Comparison of ENCODE assay signal across 19 cellular contexts in the genomic region with DNA sequence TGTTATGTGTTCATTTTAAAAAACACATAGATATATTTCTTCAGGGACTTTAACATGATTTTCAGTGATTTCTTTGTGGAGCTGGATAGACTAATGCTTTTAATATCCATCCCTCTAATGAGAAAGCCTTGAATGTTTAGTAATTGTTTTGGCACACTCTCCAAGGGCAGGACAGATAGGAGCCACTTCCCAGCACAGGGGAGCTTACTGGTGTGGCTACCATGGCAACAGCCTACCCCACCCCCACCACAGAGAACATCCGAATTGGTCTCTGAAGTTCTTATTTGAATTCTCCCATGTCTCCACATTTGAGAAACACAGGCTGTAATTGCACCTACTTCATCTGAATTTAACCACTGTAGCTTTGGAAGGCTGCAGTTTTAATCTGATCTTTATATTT.
DNase-seq lines count a peak whose midpoint lies in the region; ATAC-seq and TF ChIP-seq lines count a peak whose summit lies in the region.
"Had no signal": no experiment of that assay in that cellular context is flagged by ENCODE, and none has a peak within 500 bp of the region (broad histone marks: within the 10 kb centered on the region; RNA-seq: fewer than 3 reads in every experiment).

No MANE protein-coding gene starts in this region.

- DNase-seq in H7, result peak; percentile 76
- DNase-seq in adrenal gland, result peak; percentile 59 to 93 (median 79)
- peak; percentile 48 for DNase-seq in fibroblast of pulmonary artery (ENCODE audit: low read depth)
- peak; percentile 5 for DNase-seq in medulla oblongata (ENCODE audit: extremely low spot score)
- no peak for DNase-seq in osteocyte (ENCODE audit: extremely low spot score, unreplicated experiment)
- DNase-seq in type B pancreatic cell (ENCODE audit: extremely low spot score, unreplicated experiment), result no peak
- DNase-seq: activated CD4-positive, alpha-beta T cell treated with anti-CD3 and anti-CD28 coated beads, Interleukin-2, amount 50 U/mL, for 1 hour; activated gamma-delta T cell treated with Interleukin-2 at 50 U/mL for 16 hours; CD8-positive, alpha-beta T cell; left lung; NCI-H1930; NCI-H510A treated with DMSO at 0.1 percent for 48 hours; occipital lobe; sigmoid colon; stimulated activated naive B cell treated with anti-CD40 and anti-IgM and Interleukin-4, amounts not matched to agents 10 μg/mL and 1 μg/mL and 100 μg/mL, for 72 hours had no signal

- H3K4me3 ChIP-seq in H7 (ENCODE audit: insufficient read depth, low read depth, low read length), result no peak overlapping the region
- no peak overlapping the region for H3K4me3 ChIP-seq in adrenal gland
- no peak overlapping the region for H3K4me3 ChIP-seq in fibroblast of pulmonary artery (replicated peaks; ENCODE audit: low read depth, low read length)
- H3K4me3 ChIP-seq: left lung, sigmoid colon, thyroid gland had no signal

- H3K9me3 Mint-ChIP-seq in osteocyte (ENCODE audit: unreplicated experiment) (peaks cover 6% of the 10 kb centered on the region), type B pancreatic cell (no peaks in the 10 kb centered on the region)
- H3K9me3 Mint-ChIP-seq: CD8-positive, alpha-beta T cell had no signal

- H3K4me3 Mint-ChIP-seq in osteocyte (ENCODE audit: unreplicated experiment) (no peak overlapping the region), type B pancreatic cell (no peak overlapping the region)
- H3K4me3 Mint-ChIP-seq: CD8-positive, alpha-beta T cell; stimulated activated naive B cell treated with anti-CD40 and anti-IgM and Interleukin-4, amounts not matched to agents 10 μg/mL and 1 μg/mL and 100 μg/mL, for 72 hours had no signal

- H3K27me3 ChIP-seq in H7 (ENCODE audit: control insufficient read depth, insufficient read depth, low read length) (no peaks in the 10 kb centered on the region), adrenal gland (no peaks in the 10 kb centered on the region)
- H3K27me3 ChIP-seq: left lung, sigmoid colon, thyroid gland had no signal

- no peak for TF ChIP-seq POLR2A in adrenal gland (IDR thresholded peaks at IDR 0.05)

- H3K36me3 ChIP-seq in H7 (replicated peaks; ENCODE audit: control insufficient read depth, insufficient read depth, low read length), result no peaks in the 10 kb centered on the region
- no peaks in the 10 kb centered on the region for H3K36me3 ChIP-seq in adrenal gland (replicated peaks in 1 of 2)
- H3K36me3 ChIP-seq: left lung, sigmoid colon, thyroid gland had no signal

- TF ChIP-seq CTCF in adrenal gland (IDR thresholded peaks at IDR 0.05), result no peak
- TF ChIP-seq CTCF in fibroblast of pulmonary artery (IDR thresholded peaks at IDR 0.05; ENCODE audit: low read length, missing control alignments), result no peak
- no peak for TF ChIP-seq CTCF in osteocyte (IDR thresholded peaks at IDR 0.05)
- TF ChIP-seq CTCF in type B pancreatic cell (conservative IDR thresholded peaks at IDR 0.05), result no peak

- H3K36me3 Mint-ChIP-seq in osteocyte (ENCODE audit: unreplicated experiment), result no peaks in the 10 kb centered on the region
- peaks cover 3% of the 10 kb centered on the region for H3K36me3 Mint-ChIP-seq in type B pancreatic cell
- H3K36me3 Mint-ChIP-seq: CD8-positive, alpha-beta T cell; stimulated activated naive B cell treated with anti-CD40 and anti-IgM and Interleukin-4, amounts not matched to agents 10 μg/mL and 1 μg/mL and 100 μg/mL, for 72 hours had no signal

- peaks cover under 1% of the 10 kb centered on the region for H3K4me1 Mint-ChIP-seq in osteocyte (ENCODE audit: unreplicated experiment)
- peaks cover 6% of the 10 kb centered on the region for H3K4me1 Mint-ChIP-seq in type B pancreatic cell (ENCODE audit: unreplicated experiment)
- H3K4me1 Mint-ChIP-seq: stimulated activated naive B cell treated with anti-CD40 and anti-IgM and Interleukin-4, amounts not matched to agents 10 μg/mL and 1 μg/mL and 100 μg/mL, for 72 hours had no signal

- intact Hi-C loops in adrenal gland (cut with DNase I), result no loop called here

- no peak for ATAC-seq in GM18868 (IDR thresholded peaks at IDR 0.05; ENCODE audit: unreplicated experiment)
- no peak for ATAC-seq in GM21723 (IDR thresholded peaks at IDR 0.05; ENCODE audit: unreplicated experiment)
- ATAC-seq: CD8-positive, alpha-beta T cell; left lung; stimulated activated naive B cell treated with anti-CD40 and anti-IgM and Interleukin-4, amounts not matched to agents 10 μg/mL and 1 μg/mL and 100 μg/mL, for 72 hours had no signal

- WGBS in adrenal gland, 4 donors, result 35 to 50% (median 37%) methylated on average over 1 of the region's 1 CpG

- H3K27ac ChIP-seq in adrenal gland, result peak overlapping the region in 1 of 5 donors; percentile 46
- H3K27ac ChIP-seq: left lung, RWPE1, sigmoid colon, thyroid gland had no signal

- no peaks in the 10 kb centered on the region for H3K9me3 ChIP-seq in adrenal gland (replicated peaks in 1 of 3)
- H3K9me3 ChIP-seq: sigmoid colon, thyroid gland had no signal

- H3K27ac Mint-ChIP-seq in osteocyte (ENCODE audit: unreplicated experiment), result no peak overlapping the region
- H3K27ac Mint-ChIP-seq in type B pancreatic cell, result no peak overlapping the region
- H3K27ac Mint-ChIP-seq: CD8-positive, alpha-beta T cell; stimulated activated naive B cell treated with anti-CD40 and anti-IgM and Interleukin-4, amounts not matched to agents 10 μg/mL and 1 μg/mL and 100 μg/mL, for 72 hours had no signal

- H3K27me3 Mint-ChIP-seq in osteocyte (ENCODE audit: unreplicated experiment) (no peaks in the 10 kb centered on the region), type B pancreatic cell (no peaks in the 10 kb centered on the region)
- H3K27me3 Mint-ChIP-seq: stimulated activated naive B cell treated with anti-CD40 and anti-IgM and Interleukin-4, amounts not matched to agents 10 μg/mL and 1 μg/mL and 100 μg/mL, for 72 hours had no signal

- H3K4me1 ChIP-seq in adrenal gland (replicated peaks in 1 of 2), result peaks cover 7 to 19% of the 10 kb centered on the region in 2 donors
- H3K4me1 ChIP-seq: left lung, thyroid gland had no signal

Comparison
In these comparisons a context has a peak if more than half of its experiments do, and no peak if none do; other contexts are left out.
1. DNase-seq: peak in H7 (single experiment), adrenal gland (7 of 7), fibroblast of pulmonary artery (single experiment) and medulla oblongata (single experiment); none in osteocyte (single experiment) and type B pancreatic cell (single experiment).